Comparison of ENCODE assay signal across 8 cellular contexts in the genomic region with DNA sequence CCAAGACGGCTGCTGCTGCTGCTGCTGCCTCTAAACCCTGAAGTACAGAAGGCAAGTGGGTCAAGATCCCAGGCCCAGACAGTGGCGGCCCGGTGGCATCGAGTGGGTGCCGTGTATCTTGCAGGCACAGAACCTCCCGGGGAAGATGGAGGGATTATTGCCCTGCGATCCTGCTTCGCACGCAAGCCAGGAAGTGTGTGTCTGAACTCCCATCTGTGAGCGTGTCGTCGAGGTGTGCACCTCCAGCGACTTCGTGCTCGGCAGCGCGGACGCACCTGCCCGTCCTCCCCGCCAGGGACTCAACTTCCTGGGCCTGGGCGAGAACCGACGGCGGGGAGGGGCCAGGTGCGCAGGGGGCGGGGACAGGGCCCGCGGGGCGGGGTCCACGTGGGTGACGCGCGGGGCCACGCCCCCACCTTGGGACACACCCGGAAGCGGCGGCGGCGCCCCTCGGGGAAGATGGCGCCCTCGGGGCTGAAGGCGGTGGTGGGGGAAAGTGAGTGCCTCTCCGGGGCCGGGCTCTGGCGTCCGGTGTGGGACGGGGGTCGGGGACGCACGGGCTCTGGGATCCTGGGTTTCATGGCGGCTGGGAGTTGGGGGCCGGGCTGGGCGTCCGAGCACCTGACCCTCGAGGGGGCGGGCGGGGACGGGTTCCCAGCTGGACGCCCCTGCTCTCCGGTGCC. TPM values are rescaled to one million over a fixed set of nuclear protein-coding genes. Genes with fewer than 3 reads are reported as not detected.
DNase-seq lines count a peak whose midpoint lies in the region; ATAC-seq and TF ChIP-seq lines count a peak whose summit lies in the region.

A gene (plus strand): TSS at position 420 of the 683 bp plus-strand sequence. CDS start 40 bp downstream, at position 460.

- H3K27me3 Mint-ChIP-seq in osteocyte (ENCODE audit: unreplicated experiment) (peaks cover 16% of the 10 kb centered on the region), type B pancreatic cell (peaks cover 28% of the 10 kb centered on the region)

- H3K4me1 Mint-ChIP-seq in osteocyte (ENCODE audit: unreplicated experiment) (no peaks in the 10 kb centered on the region), type B pancreatic cell (ENCODE audit: unreplicated experiment) (no peaks in the 10 kb centered on the region)

- peak within 1 kb of the TSS; percentile 57 for H3K4me3 Mint-ChIP-seq in osteocyte (ENCODE audit: unreplicated experiment)
- H3K4me3 Mint-ChIP-seq in type B pancreatic cell = peak within 1 kb of the TSS; percentile 77

- peak; percentile 65 for ATAC-seq in GM18867 (IDR thresholded peaks at IDR 0.05; ENCODE audit: unreplicated experiment)
- ATAC-seq in HG03571 (IDR thresholded peaks at IDR 0.05; ENCODE audit: unreplicated experiment) = peak; percentile 57
- peak; percentile 77 for ATAC-seq in foreskin keratinocyte

- H3K4me1 ChIP-seq in foreskin keratinocyte = no peaks in the 10 kb centered on the region

- TF ChIP-seq CTCF in 22Rv1 (IDR thresholded peaks at IDR 0.05) (0 out of 2 replicates have a peak, but pooled peaks have one; percentile 22), foreskin keratinocyte (conservative IDR thresholded peaks at IDR 0.05) (peak; percentile 12), osteocyte (IDR thresholded peaks at IDR 0.05) (no peak), type B pancreatic cell (conservative IDR thresholded peaks at IDR 0.05) (no peak)

- H3K9me3 Mint-ChIP-seq in osteocyte (ENCODE audit: unreplicated experiment) = no peaks in the 10 kb centered on the region
- H3K9me3 Mint-ChIP-seq in type B pancreatic cell = no peaks in the 10 kb centered on the region

- DNase-seq in OCI-M1 (lab: John Stamatoyannopoulos, UW) = peak; percentile 72
- peak; percentile 93 for DNase-seq in activated T-helper 1 cell treated with Interleukin-2 at 50 U/mL for 16 hours (ENCODE audit: low read depth)
- DNase-seq in foreskin keratinocyte = peak; percentile 34 to 60
- DNase-seq in osteocyte (ENCODE audit: extremely low spot score, unreplicated experiment) = no peak
- DNase-seq in type B pancreatic cell (ENCODE audit: extremely low spot score, unreplicated experiment) = peak; percentile 84

- no peaks in the 10 kb centered on the region for H3K27me3 ChIP-seq in foreskin keratinocyte

- H3K36me3 Mint-ChIP-seq in osteocyte (ENCODE audit: unreplicated experiment) = no peaks in the 10 kb centered on the region
- H3K36me3 Mint-ChIP-seq in type B pancreatic cell = no peaks in the 10 kb centered on the region

- H3K27ac ChIP-seq in 22Rv1 = peak within 1 kb of the TSS; percentile 71
- peak within 1 kb of the TSS; percentile 78 for H3K27ac ChIP-seq in foreskin keratinocyte

- H3K27ac Mint-ChIP-seq in osteocyte (ENCODE audit: unreplicated experiment) (no peak within 1 kb of the TSS), type B pancreatic cell (peak within 1 kb of the TSS; percentile 43)

RNA-seq across cellular contexts. Expression of the gene that starts here (rescaled TPM):
- total RNA-seq in foreskin keratinocyte (43.0 TPM in 2 replicates), osteocyte (11.6 and 13.6 TPM in 2 replicates), type B pancreatic cell (ENCODE audit: low replicate concordance) (61.6 and 108 TPM in 2 replicates)
- 66.1 and 75.9 TPM in 2 replicates for polyA plus RNA-seq in foreskin keratinocyte

Comparison
In these comparisons a context has a peak if more than half of its experiments do, and no peak if none do; other contexts are left out.
1. CTCF ChIP-seq: peak in 22Rv1 (single experiment) and foreskin keratinocyte (single experiment); none in osteocyte (single experiment) and type B pancreatic cell (single experiment).
2. Peak in every context shown above with its lines, with median percentiles within 50 percentile points of each other: ATAC-seq.